In the genomic region with DNA sequence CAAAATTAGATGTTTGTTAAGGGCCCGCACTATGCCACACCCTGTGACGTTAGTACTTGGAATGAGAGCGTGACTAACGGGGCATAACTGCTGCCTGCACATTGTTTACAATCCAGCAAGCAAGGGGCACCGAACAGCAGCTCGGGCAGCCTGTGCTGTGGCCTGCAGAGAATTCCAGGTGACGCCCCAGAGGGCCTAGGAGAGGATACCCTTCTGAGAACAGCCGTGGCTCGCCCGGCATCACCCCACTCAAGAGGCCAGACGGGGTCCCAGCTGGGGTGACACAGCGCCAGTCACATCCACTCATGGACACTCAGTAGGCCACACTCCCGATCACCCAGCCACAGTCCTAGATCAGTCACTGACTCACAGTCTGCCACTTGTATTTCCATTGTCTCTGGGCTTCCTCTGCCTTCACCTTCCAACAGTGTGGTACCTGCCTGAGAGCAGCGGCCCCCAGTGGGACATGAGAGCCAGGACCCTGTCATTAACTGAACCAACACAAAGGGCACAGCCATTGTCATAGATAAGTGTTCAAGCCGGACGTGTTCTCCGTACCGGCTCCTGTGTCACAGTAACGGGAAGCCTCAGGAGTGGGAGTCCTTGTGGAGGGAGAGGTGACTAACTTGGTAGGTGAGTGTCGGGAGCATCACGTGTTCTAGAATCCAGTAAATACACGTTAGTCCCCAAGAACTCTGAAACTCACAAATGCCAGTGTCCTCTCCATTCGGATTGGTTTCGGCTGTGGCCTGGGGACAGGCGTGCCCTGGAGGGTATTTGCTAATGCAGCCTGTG, we compare ENCODE assay signal across 1 cellular context.
TF ChIP-seq lines count a peak whose summit lies in the region.

No MANE protein-coding gene starts in this region.

TF ChIP-seq in GM23338, 12 proteins besides CTCF, POLR2A, EP300 and RAD21 (continued from another document):
- TF ChIP-seq, protein P1, sequence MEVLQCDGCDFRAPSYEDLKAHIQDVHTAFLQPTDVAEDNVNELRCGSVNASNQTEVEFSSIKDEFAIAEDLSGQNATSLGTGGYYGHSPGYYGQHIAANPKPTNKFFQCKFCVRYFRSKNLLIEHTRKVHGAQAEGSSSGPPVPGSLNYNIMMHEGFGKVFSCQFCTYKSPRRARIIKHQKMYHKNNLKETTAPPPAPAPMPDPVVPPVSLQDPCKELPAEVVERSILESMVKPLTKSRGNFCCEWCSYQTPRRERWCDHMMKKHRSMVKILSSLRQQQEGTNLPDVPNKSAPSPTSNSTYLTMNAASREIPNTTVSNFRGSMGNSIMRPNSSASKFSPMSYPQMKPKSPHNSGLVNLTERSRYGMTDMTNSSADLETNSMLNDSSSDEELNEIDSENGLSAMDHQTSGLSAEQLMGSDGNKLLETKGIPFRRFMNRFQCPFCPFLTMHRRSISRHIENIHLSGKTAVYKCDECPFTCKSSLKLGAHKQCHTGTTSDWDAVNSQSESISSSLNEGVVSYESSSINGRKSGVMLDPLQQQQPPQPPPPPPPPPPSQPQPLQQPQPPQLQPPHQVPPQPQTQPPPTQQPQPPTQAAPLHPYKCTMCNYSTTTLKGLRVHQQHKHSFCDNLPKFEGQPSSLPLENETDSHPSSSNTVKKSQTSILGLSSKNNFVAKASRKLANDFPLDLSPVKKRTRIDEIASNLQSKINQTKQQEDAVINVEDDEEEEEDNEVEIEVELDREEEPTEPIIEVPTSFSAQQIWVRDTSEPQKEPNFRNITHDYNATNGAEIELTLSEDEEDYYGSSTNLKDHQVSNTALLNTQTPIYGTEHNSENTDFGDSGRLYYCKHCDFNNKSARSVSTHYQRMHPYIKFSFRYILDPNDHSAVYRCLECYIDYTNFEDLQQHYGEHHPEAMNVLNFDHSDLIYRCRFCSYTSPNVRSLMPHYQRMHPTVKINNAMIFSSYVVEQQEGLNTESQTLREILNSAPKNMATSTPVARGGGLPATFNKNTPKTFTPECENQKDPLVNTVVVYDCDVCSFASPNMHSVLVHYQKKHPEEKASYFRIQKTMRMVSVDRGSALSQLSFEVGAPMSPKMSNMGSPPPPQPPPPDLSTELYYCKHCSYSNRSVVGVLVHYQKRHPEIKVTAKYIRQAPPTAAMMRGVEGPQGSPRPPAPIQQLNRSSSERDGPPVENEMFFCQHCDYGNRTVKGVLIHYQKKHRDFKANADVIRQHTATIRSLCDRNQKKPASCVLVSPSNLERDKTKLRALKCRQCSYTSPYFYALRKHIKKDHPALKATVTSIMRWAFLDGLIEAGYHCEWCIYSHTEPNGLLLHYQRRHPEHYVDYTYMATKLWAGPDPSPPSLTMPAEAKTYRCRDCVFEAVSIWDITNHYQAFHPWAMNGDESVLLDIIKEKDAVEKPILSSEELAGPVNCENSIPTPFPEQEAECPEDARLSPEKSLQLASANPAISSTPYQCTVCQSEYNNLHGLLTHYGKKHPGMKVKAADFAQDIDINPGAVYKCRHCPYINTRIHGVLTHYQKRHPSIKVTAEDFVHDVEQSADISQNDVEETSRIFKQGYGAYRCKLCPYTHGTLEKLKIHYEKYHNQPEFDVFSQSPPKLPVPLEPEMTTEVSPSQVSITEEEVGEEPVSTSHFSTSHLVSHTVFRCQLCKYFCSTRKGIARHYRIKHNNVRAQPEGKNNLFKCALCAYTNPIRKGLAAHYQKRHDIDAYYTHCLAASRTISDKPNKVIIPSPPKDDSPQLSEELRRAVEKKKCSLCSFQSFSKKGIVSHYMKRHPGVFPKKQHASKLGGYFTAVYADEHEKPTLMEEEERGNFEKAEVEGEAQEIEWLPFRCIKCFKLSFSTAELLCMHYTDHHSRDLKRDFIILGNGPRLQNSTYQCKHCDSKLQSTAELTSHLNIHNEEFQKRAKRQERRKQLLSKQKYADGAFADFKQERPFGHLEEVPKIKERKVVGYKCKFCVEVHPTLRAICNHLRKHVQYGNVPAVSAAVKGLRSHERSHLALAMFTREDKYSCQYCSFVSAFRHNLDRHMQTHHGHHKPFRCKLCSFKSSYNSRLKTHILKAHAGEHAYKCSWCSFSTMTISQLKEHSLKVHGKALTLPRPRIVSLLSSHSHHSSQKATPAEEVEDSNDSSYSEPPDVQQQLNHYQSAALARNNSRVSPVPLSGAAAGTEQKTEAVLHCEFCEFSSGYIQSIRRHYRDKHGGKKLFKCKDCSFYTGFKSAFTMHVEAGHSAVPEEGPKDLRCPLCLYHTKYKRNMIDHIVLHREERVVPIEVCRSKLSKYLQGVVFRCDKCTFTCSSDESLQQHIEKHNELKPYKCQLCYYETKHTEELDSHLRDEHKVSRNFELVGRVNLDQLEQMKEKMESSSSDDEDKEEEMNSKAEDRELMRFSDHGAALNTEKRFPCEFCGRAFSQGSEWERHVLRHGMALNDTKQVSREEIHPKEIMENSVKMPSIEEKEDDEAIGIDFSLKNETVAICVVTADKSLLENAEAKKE (CRISPR knock-in tag; IDR thresholded peaks at IDR 0.05): no peak
- no peak for TF ChIP-seq STAT1 (IDR thresholded peaks at IDR 0.05; ENCODE audit: unreplicated experiment)
- no peak for TF ChIP-seq NANOG (IDR thresholded peaks at IDR 0.05; ENCODE audit: borderline replicate concordance)
- no peak for TF ChIP-seq JUNB (IDR thresholded peaks at IDR 0.05; ENCODE audit: unreplicated experiment)
- TF ChIP-seq, protein P2, sequence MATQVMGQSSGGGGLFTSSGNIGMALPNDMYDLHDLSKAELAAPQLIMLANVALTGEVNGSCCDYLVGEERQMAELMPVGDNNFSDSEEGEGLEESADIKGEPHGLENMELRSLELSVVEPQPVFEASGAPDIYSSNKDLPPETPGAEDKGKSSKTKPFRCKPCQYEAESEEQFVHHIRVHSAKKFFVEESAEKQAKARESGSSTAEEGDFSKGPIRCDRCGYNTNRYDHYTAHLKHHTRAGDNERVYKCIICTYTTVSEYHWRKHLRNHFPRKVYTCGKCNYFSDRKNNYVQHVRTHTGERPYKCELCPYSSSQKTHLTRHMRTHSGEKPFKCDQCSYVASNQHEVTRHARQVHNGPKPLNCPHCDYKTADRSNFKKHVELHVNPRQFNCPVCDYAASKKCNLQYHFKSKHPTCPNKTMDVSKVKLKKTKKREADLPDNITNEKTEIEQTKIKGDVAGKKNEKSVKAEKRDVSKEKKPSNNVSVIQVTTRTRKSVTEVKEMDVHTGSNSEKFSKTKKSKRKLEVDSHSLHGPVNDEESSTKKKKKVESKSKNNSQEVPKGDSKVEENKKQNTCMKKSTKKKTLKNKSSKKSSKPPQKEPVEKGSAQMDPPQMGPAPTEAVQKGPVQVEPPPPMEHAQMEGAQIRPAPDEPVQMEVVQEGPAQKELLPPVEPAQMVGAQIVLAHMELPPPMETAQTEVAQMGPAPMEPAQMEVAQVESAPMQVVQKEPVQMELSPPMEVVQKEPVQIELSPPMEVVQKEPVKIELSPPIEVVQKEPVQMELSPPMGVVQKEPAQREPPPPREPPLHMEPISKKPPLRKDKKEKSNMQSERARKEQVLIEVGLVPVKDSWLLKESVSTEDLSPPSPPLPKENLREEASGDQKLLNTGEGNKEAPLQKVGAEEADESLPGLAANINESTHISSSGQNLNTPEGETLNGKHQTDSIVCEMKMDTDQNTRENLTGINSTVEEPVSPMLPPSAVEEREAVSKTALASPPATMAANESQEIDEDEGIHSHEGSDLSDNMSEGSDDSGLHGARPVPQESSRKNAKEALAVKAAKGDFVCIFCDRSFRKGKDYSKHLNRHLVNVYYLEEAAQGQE (IDR thresholded peaks at IDR 0.05; ENCODE audit: unreplicated experiment): no peak
- no peak for TF ChIP-seq ZNF114 (CRISPR knock-in tag; IDR thresholded peaks at IDR 0.05)
